Comparison of ENCODE assay signal across 17 cellular contexts in the genomic region with DNA sequence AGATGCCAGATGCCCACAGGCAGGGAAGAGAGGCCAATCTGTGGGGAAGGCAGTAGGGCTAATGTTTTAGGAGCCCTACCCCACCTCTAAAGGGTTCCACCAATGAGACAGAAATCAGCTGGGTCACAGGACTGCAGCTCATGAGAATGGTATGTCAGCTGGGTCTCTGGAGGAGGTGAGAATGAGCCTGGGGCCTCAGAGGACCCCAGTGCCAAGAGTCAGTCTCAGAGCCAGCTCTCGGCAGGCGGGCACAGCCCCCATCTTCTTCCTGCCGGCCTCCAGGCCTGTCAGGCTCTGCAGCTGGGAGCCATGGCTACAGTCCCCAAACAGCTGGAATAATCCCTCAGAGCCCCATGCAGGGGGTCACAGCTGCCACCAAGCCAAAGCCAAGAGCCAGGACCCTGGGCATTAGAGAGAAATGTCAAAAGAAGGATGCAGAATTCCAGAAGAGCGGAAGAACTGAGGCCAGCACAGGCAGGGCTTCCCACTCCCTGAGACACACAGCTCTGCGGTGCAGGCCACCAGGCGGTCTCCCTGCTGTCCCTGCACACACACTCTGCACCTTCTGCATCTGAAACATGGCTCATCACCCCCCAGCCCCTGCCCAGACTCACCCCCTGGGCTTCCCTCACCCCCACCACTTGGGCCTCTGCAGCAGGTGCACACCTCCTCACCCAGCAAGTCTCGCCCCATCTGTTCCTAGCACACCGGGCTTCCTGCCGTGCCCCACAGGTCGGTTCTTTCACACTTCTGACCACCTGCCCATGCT. TPM values are rescaled to one million over a fixed set of nuclear protein-coding genes. Genes with fewer than 3 reads are reported as not detected.
DNase-seq lines count a peak whose midpoint lies in the region; ATAC-seq and TF ChIP-seq lines count a peak whose summit lies in the region.
"Had no signal": no experiment of that assay in that cellular context is flagged by ENCODE, and none has a peak within 500 bp of the region (broad histone marks: within the 10 kb centered on the region; RNA-seq: fewer than 3 reads in every experiment).

No MANE protein-coding gene starts in this region.

- no peak overlapping the region for H3K9ac ChIP-seq in neural progenitor cell

- H3K27ac ChIP-seq in neural progenitor cell (no peak overlapping the region), OCI-LY7 (ENCODE audit: low read depth, low read length, poor library complexity, severe bottlenecking) (no peak overlapping the region)
- H3K27ac ChIP-seq: ovary, transverse colon had no signal

- no peaks in the 10 kb centered on the region for H3K27me3 Mint-ChIP-seq in activated CD4-positive, alpha-beta T cell treated with anti-CD3 and anti-CD28 coated beads, Interleukin-2, amount 10 ng/mL, durations not matched to agents 7 days and 5 days
- no peaks in the 10 kb centered on the region for H3K27me3 Mint-ChIP-seq in effector memory CD8-positive, alpha-beta T cell
- H3K27me3 Mint-ChIP-seq in neural progenitor cell (ENCODE audit: insufficient read depth, low read depth): peaks cover 5% of the 10 kb centered on the region
- H3K27me3 Mint-ChIP-seq in Calu3 (ENCODE audit: unreplicated experiment): no peaks in the 10 kb centered on the region
- H3K27me3 Mint-ChIP-seq: activated CD4-positive, alpha-beta memory T cell treated with anti-CD3 and anti-CD28 coated beads for 36 hours; IgD-negative memory B cell had no signal

- H3K9me3 ChIP-seq in neural progenitor cell (ENCODE audit: low read depth) (no peaks in the 10 kb centered on the region), OCI-LY7 (ENCODE audit: low read length) (no peaks in the 10 kb centered on the region)
- H3K9me3 ChIP-seq: mucosa of descending colon, ovary, transverse colon had no signal

- H3K4me2 ChIP-seq in neural progenitor cell (no peak overlapping the region), OCI-LY7 (ENCODE audit: low read length) (no peak overlapping the region)

- peaks cover 12% of the 10 kb centered on the region for H3F3A ChIP-seq in neural progenitor cell (ENCODE audit: low read depth)

- no peak for ATAC-seq in effector memory CD8-positive, alpha-beta T cell (replicated peaks)
- ATAC-seq: mucosa of descending colon had no signal

- H3K27ac Mint-ChIP-seq in activated CD4-positive, alpha-beta T cell treated with anti-CD3 and anti-CD28 coated beads, Interleukin-2, amount 10 ng/mL, durations not matched to agents 7 days and 5 days: peak overlapping the region; percentile 14
- peak overlapping the region; percentile 87 to 92 for H3K27ac Mint-ChIP-seq in effector memory CD8-positive, alpha-beta T cell
- peak overlapping the region; percentile 57 for H3K27ac Mint-ChIP-seq in neural progenitor cell
- H3K27ac Mint-ChIP-seq in Calu3 (ENCODE audit: unreplicated experiment): no peak overlapping the region
- H3K27ac Mint-ChIP-seq: activated CD4-positive, alpha-beta memory T cell treated with anti-CD3 and anti-CD28 coated beads for 36 hours had no signal

- H3K4me3 ChIP-seq in neural progenitor cell (no peak overlapping the region), OCI-LY7 (ENCODE audit: low read depth, low read length, poor library complexity, severe bottlenecking) (no peak overlapping the region)
- H3K4me3 ChIP-seq: mucosa of descending colon, ovary, transverse colon had no signal

- H4K20me1 ChIP-seq in neural progenitor cell (ENCODE audit: low read depth) (peaks cover 63% of the 10 kb centered on the region), OCI-LY7 (ENCODE audit: insufficient read depth, low read length) (peaks cover 5% of the 10 kb centered on the region; the same call in 1 of the 2 replicates)

- H3K36me3 ChIP-seq in neural progenitor cell: no peaks in the 10 kb centered on the region
- H3K36me3 ChIP-seq in OCI-LY7 (ENCODE audit: insufficient read depth, low read length): no peaks in the 10 kb centered on the region
- H3K36me3 ChIP-seq: ovary, transverse colon had no signal

- TF ChIP-seq CTCF in neural progenitor cell (IDR thresholded peaks at IDR 0.05): no peak
- no peak for TF ChIP-seq CTCF in Calu3 (IDR thresholded peaks at IDR 0.05; ENCODE audit: unreplicated experiment)
- TF ChIP-seq CTCF in OCI-LY7 (conservative IDR thresholded peaks at IDR 0.05; ENCODE audit: low read length): no peak

- H3K4me1 ChIP-seq in neural progenitor cell (peaks cover 24% of the 10 kb centered on the region), OCI-LY7 (ENCODE audit: insufficient read depth, low read length, poor library complexity, severe bottlenecking) (no peaks in the 10 kb centered on the region)

- H3K79me2 ChIP-seq in neural progenitor cell (ENCODE audit: low read depth) (peaks cover 61% of the 10 kb centered on the region), OCI-LY7 (ENCODE audit: insufficient read depth, low read depth, low read length) (no peaks in the 10 kb centered on the region)

- peaks cover 18% of the 10 kb centered on the region for H3K4me1 Mint-ChIP-seq in activated CD4-positive, alpha-beta T cell treated with anti-CD3 and anti-CD28 coated beads, Interleukin-2, amount 10 ng/mL, durations not matched to agents 7 days and 5 days
- peaks cover 37 to 46% of the 10 kb centered on the region in 2 donors for H3K4me1 Mint-ChIP-seq in effector memory CD8-positive, alpha-beta T cell (ENCODE audit: low read depth in 2 of 2)
- H3K4me1 Mint-ChIP-seq in neural progenitor cell: peaks cover 32% of the 10 kb centered on the region
- peaks cover 13% of the 10 kb centered on the region for H3K4me1 Mint-ChIP-seq in Calu3 (ENCODE audit: low read depth, unreplicated experiment)

- CTCF ChIA-PET in activated CD4-positive, alpha-beta T cell treated with anti-CD3 and anti-CD28 coated beads, Interleukin-2, amount 10 ng/mL, durations not matched to agents 7 days and 5 days (lab: Charles Lee): no interaction called here
- CTCF ChIA-PET in Calu3 (lab: Charles Lee): no interaction called here
- CTCF ChIA-PET in OCI-LY7 (lab: Charles Lee; ENCODE audit: unreplicated experiment): interaction anchor here (0.6 kb wide), 1 partner anchor 28 kb away, joined by 10 read pairs; no protein-coding TSS in a partner anchor

- H2AFZ ChIP-seq in neural progenitor cell (replicated peaks) (no peak overlapping the region), OCI-LY7 (ENCODE audit: low read length) (no peak overlapping the region)

- intact Hi-C loops in Calu3 (cut with micrococcal nuclease; ENCODE audit: unreplicated experiment): no loop called here
- intact Hi-C loops in OCI-LY7 (cut with micrococcal nuclease; ENCODE audit: unreplicated experiment): no loop called here

- no peak for DNase-seq in activated CD4-positive, alpha-beta T cell treated with anti-CD3 and anti-CD28 coated beads, Interleukin-2, amount 10 ng/mL, durations not matched to agents 7 days and 5 days
- DNase-seq in activated CD4-positive, alpha-beta T cell treated with anti-CD3 and anti-CD28 coated beads, Interleukin-2, amount 50 U/mL, for 1 hour: no peak
- DNase-seq in NCI-H226 (peak; percentile 81), neural progenitor cell (ENCODE audit: low spot score) (peak; percentile 36), Calu3 (no peak), OCI-LY7 (ENCODE audit: low spot score) (no peak), GF-D8 (lab: John Stamatoyannopoulos, UW) (no peak)
- no peak for DNase-seq in effector memory CD8-positive, alpha-beta T cell
- DNase-seq: activated CD4-positive, alpha-beta memory T cell treated with anti-CD3 and anti-CD28 coated beads for 36 hours; amygdala; islet precursor cell; mucosa of descending colon; OCI-M1; ovary; stimulated activated CD4-positive, alpha-beta T cell treated with anti-CD3 and anti-CD28 coated beads, Interleukin-4, amount 100 ng/mL, for 4 hours; transverse colon had no signal

- POLR2A ChIA-PET in activated CD4-positive, alpha-beta T cell treated with anti-CD3 and anti-CD28 coated beads, Interleukin-2, amount 10 ng/mL, durations not matched to agents 7 days and 5 days (lab: Charles Lee): no interaction called here
- POLR2A ChIA-PET in OCI-LY7 (lab: Charles Lee): no interaction called here

- no peaks in the 10 kb centered on the region for H3K9me2 ChIP-seq in OCI-LY7 (ENCODE audit: insufficient read depth, low read length)

- no peaks in the 10 kb centered on the region for H3K9me3 Mint-ChIP-seq in activated CD4-positive, alpha-beta T cell treated with anti-CD3 and anti-CD28 coated beads, Interleukin-2, amount 10 ng/mL, durations not matched to agents 7 days and 5 days
- no peaks in the 10 kb centered on the region for H3K9me3 Mint-ChIP-seq in effector memory CD8-positive, alpha-beta T cell
- H3K9me3 Mint-ChIP-seq in neural progenitor cell: peaks cover 3% of the 10 kb centered on the region
- H3K9me3 Mint-ChIP-seq in Calu3 (ENCODE audit: low read depth, unreplicated experiment): no peaks in the 10 kb centered on the region
- H3K9me3 Mint-ChIP-seq: activated CD4-positive, alpha-beta memory T cell treated with anti-CD3 and anti-CD28 coated beads for 36 hours; IgD-negative memory B cell had no signal

- no peaks in the 10 kb centered on the region for H3K27me3 ChIP-seq in neural progenitor cell
- H3K27me3 ChIP-seq: ovary, transverse colon had no signal

- BruUV-seq in Calu3 (replicated peaks; lab: Mats Ljungman, UMichigan) (no TSS peak), OCI-LY7 (replicated peaks; lab: Mats Ljungman, UMichigan) (no TSS peak)

- H3K4me3 Mint-ChIP-seq in activated CD4-positive, alpha-beta T cell treated with anti-CD3 and anti-CD28 coated beads, Interleukin-2, amount 10 ng/mL, durations not matched to agents 7 days and 5 days: no peak overlapping the region
- H3K4me3 Mint-ChIP-seq in effector memory CD8-positive, alpha-beta T cell: no peak overlapping the region
- H3K4me3 Mint-ChIP-seq in neural progenitor cell: no peak overlapping the region
- no peak overlapping the region for H3K4me3 Mint-ChIP-seq in Calu3 (ENCODE audit: low read depth, unreplicated experiment)
- H3K4me3 Mint-ChIP-seq: activated CD4-positive, alpha-beta memory T cell treated with anti-CD3 and anti-CD28 coated beads for 36 hours had no signal

- peaks cover 2% of the 10 kb centered on the region for H3K36me3 Mint-ChIP-seq in activated CD4-positive, alpha-beta T cell treated with anti-CD3 and anti-CD28 coated beads, Interleukin-2, amount 10 ng/mL, durations not matched to agents 7 days and 5 days (ENCODE audit: low read depth)
- H3K36me3 Mint-ChIP-seq in effector memory CD8-positive, alpha-beta T cell (ENCODE audit: insufficient read depth): peaks cover 7% of the 10 kb centered on the region
- H3K36me3 Mint-ChIP-seq in neural progenitor cell: no peaks in the 10 kb centered on the region
- H3K36me3 Mint-ChIP-seq in Calu3 (ENCODE audit: insufficient read depth, unreplicated experiment): peaks cover 5% of the 10 kb centered on the region
- H3K36me3 Mint-ChIP-seq: activated CD4-positive, alpha-beta memory T cell treated with anti-CD3 and anti-CD28 coated beads for 36 hours; IgD-negative memory B cell had no signal

RNA-seq across cellular contexts. Expression of gene ITPK1, which starts 26.0 kb away (rescaled TPM):
- 10 to 100 TPM; 63.7 to 71.0 TPM for total RNA-seq in activated CD4-positive, alpha-beta T cell treated with anti-CD3 and anti-CD28 coated beads, Interleukin-2, amount 10 ng/mL, durations not matched to agents 7 days and 5 days
- total RNA-seq in neural progenitor cell (ENCODE audit: low replicate concordance) (25.8 and 34.6 TPM in 2 replicates), Calu3 (2022) (94.3 and 109 TPM in 2 replicates), OCI-LY7 (2022) (34.7 and 35.8 TPM in 2 replicates)
- 17.8 and 25.2 TPM in 2 replicates for total RNA-seq in OCI-LY7 (2014; rRNA removed; shearing (Covaris generic))

Comparison
In these comparisons a context has a peak if more than half of its experiments do, and no peak if none do; other contexts are left out.
1. DNase-seq: peak in NCI-H226 (single experiment) and neural progenitor cell (single experiment); none in activated CD4-positive, alpha-beta T cell treated with anti-CD3 and anti-CD28 coated beads, Interleukin-2, amount 10 ng/mL, durations not matched to agents 7 days and 5 days (single experiment), activated CD4-positive, alpha-beta T cell treated with anti-CD3 and anti-CD28 coated beads, Interleukin-2, amount 50 U/mL, for 1 hour (single experiment), effector memory CD8-positive, alpha-beta T cell (0 of 3), Calu3 (single experiment), OCI-LY7 (single experiment) and GF-D8 (single experiment).